Comparison of ENCODE assay signal across 20 cellular contexts in genomic region chr6:90428514-90428913, GRCh38.
DNase-seq lines count a peak whose midpoint lies in the region; ATAC-seq, FAIRE-seq and TF ChIP-seq lines count a peak whose summit lies in the region.
"Had no signal": no experiment of that assay in that cellular context is flagged by ENCODE, and none has a peak within 500 bp of the region (broad histone marks: within the 10 kb centered on the region; RNA-seq: fewer than 3 reads in every experiment).

No MANE protein-coding gene starts in this region.

- H3K4me2 ChIP-seq in PC-3 (ENCODE audit: low read length) = no peak overlapping the region
- H3K4me2 ChIP-seq in keratinocyte (ENCODE audit: control insufficient read depth, extremely low read depth, insufficient read depth, low read depth, low read length) = no peak overlapping the region
- H3K4me2 ChIP-seq: BLaER1, GM23338 had no signal

- DNase-seq in NCI-H2171 treated with DMSO at 0.1 percent for 48 hours (lab: John Stamatoyannopoulos, UW) (peak; percentile 38), NCI-H2171 (lab: John Stamatoyannopoulos, UW) (no peak), PC-3 (peak; percentile 35), bronchial epithelial cell (ENCODE audit: low read depth) (peak; percentile 89), keratinocyte (ENCODE audit: low read depth, low spot score) (peak; percentile 66), upper lobe of right lung (no peak), Right ventricle myocardium inferior (ENCODE audit: missing footprints) (no peak)
- DNase-seq: CD4-positive, alpha-beta memory T cell; DMS153; DMS79; GDM1; HCEC 1CT had no signal

- H3K4me1 ChIP-seq in PC-3 (ENCODE audit: insufficient read depth, low read length) (no peaks in the 10 kb centered on the region), keratinocyte (ENCODE audit: control insufficient read depth, extremely low read depth, insufficient read depth, low read length) (peaks cover 4% of the 10 kb centered on the region), upper lobe of right lung (no peaks in the 10 kb centered on the region)
- H3K4me1 ChIP-seq: BLaER1 had no signal

- H3K4me3 ChIP-seq in PC-3 (ENCODE audit: low read length) (no peak overlapping the region), bronchial epithelial cell (ENCODE audit: low read depth, low read length) (no peak overlapping the region), keratinocyte (ENCODE audit: control insufficient read depth in 2 of 3, extremely low read depth in 1 of 3, insufficient read depth in 2 of 3, low read depth in 1 of 3, low read length in 3 of 3) (no peak overlapping the region), upper lobe of right lung (no peak overlapping the region)
- H3K4me3 ChIP-seq: BLaER1, GM23338 had no signal

- no peaks in the 10 kb centered on the region for H3K36me3 ChIP-seq in PC-3 (ENCODE audit: low read depth, low read length)
- H3K36me3 ChIP-seq in bronchial epithelial cell (ENCODE audit: control insufficient read depth, insufficient read depth, low read length) = no peaks in the 10 kb centered on the region
- no peaks in the 10 kb centered on the region for H3K36me3 ChIP-seq in keratinocyte (ENCODE audit: control insufficient read depth in 2 of 2, extremely low read depth in 1 of 2, insufficient read depth in 2 of 2, low read length in 2 of 2)
- no peaks in the 10 kb centered on the region for H3K36me3 ChIP-seq in upper lobe of right lung
- H3K36me3 ChIP-seq: BLaER1 had no signal

- H3F3A ChIP-seq in PC-3 (ENCODE audit: low read length, unreplicated experiment) = no peaks in the 10 kb centered on the region

- dilution Hi-C loops in keratinocyte (cut with MboI; ENCODE audit: extremely low pct_ligation_motif_present, low sequenced_read_pairs) = no loop called here

- H3K9me2 ChIP-seq in PC-3 (replicated peaks; ENCODE audit: low read length) = no peaks in the 10 kb centered on the region

- H3K79me2 ChIP-seq in PC-3 (ENCODE audit: low read length) (no peaks in the 10 kb centered on the region), keratinocyte (ENCODE audit: control insufficient read depth, insufficient read depth, low read length) (no peaks in the 10 kb centered on the region)

- BruUV-seq in PC-3 (replicated peaks; lab: Mats Ljungman, UMichigan) = no TSS peak

- CTCF ChIA-PET in PC-3 (lab: Charles Lee) = no interaction called here

- H3K9ac ChIP-seq in PC-3 (ENCODE audit: low read length) = no peak overlapping the region
- no peak overlapping the region for H3K9ac ChIP-seq in keratinocyte (ENCODE audit: control insufficient read depth, extremely low read depth, insufficient read depth, low read length)
- H3K9ac ChIP-seq: BLaER1 had no signal

- H3K9me1 ChIP-seq in keratinocyte (ENCODE audit: control insufficient read depth, extremely low read depth, insufficient read depth, low read length) = no peaks in the 10 kb centered on the region

- ATAC-seq in PC-3 (no peak), upper lobe of right lung (no peak), HG03571 (IDR thresholded peaks at IDR 0.05; ENCODE audit: unreplicated experiment) (no peak), Right ventricle myocardium inferior (no peak)
- ATAC-seq: GM23338, HepG2 had no signal

- H3K27ac ChIP-seq in PC-3 (ENCODE audit: low read length) = no peak overlapping the region
- H3K27ac ChIP-seq in keratinocyte (ENCODE audit: control insufficient read depth, insufficient read depth, low read length) = no peak overlapping the region
- no peak overlapping the region for H3K27ac ChIP-seq in upper lobe of right lung
- H3K27ac ChIP-seq: 22Rv1, BLaER1 had no signal

- no peaks in the 10 kb centered on the region for H4K20me1 ChIP-seq in PC-3 (ENCODE audit: low read length)
- no peaks in the 10 kb centered on the region for H4K20me1 ChIP-seq in keratinocyte (ENCODE audit: control insufficient read depth, extremely low read depth, insufficient read depth, low read length)
- H4K20me1 ChIP-seq: BLaER1 had no signal

- FAIRE-seq in bronchial epithelial cell (lab: Jason Lieb, UNC) (no peak), keratinocyte (lab: Jason Lieb, UNC) (peak; percentile 87)
- FAIRE-seq: GM12892, GM18507, H54, HepG2 had no signal

- intact Hi-C loops in PC-3 (cut with micrococcal nuclease) = no loop called here
- intact Hi-C loops in upper lobe of right lung (cut with DNase I) = no loop called here
- intact Hi-C loops in Right ventricle myocardium inferior (cut with DNase I) = no loop called here

- no peak overlapping the region for H2AFZ ChIP-seq in PC-3 (ENCODE audit: low read length)
- H2AFZ ChIP-seq in keratinocyte (ENCODE audit: control insufficient read depth, low read length) = no peak overlapping the region
- H2AFZ ChIP-seq: GM23338 had no signal

- no peaks in the 10 kb centered on the region for H3K27me3 ChIP-seq in PC-3 (ENCODE audit: low read length)
- no peaks in the 10 kb centered on the region for H3K27me3 ChIP-seq in bronchial epithelial cell (ENCODE audit: control insufficient read depth, insufficient read depth, low read length)
- H3K27me3 ChIP-seq in keratinocyte (ENCODE audit: control insufficient read depth, extremely low read depth, insufficient read depth, low read length) = no peaks in the 10 kb centered on the region
- no peaks in the 10 kb centered on the region for H3K27me3 ChIP-seq in upper lobe of right lung
- H3K27me3 ChIP-seq: BLaER1 had no signal

- H3K9me3 ChIP-seq in PC-3 (ENCODE audit: low read length) = no peaks in the 10 kb centered on the region
- peaks cover 6% of the 10 kb centered on the region for H3K9me3 ChIP-seq in keratinocyte (ENCODE audit: control insufficient read depth, low read depth, low read length)
- peaks cover 10% of the 10 kb centered on the region for H3K9me3 ChIP-seq in upper lobe of right lung

- POLR2A ChIA-PET in PC-3 (lab: Charles Lee; ENCODE audit: unreplicated experiment) = no interaction called here

- no peak for TF ChIP-seq CTCF in PC-3 (conservative IDR thresholded peaks at IDR 0.05; ENCODE audit: low read depth, low read length)
- no peak for TF ChIP-seq CTCF in bronchial epithelial cell (IDR thresholded peaks at IDR 0.05; ENCODE audit: insufficient read depth, low read length, severe bottlenecking)
- TF ChIP-seq CTCF in keratinocyte (optimal IDR thresholded peaks at IDR 0.05 in 1 of 3, IDR thresholded peaks at IDR 0.05 in 1 of 3, conservative IDR thresholded peaks at IDR 0.05 in 1 of 3; ENCODE audit: extremely low read depth in 1 of 3, insufficient read depth in 2 of 3, low read length in 3 of 3) = no peak
- no peak for TF ChIP-seq CTCF in upper lobe of right lung (IDR thresholded peaks at IDR 0.05)

Comparison
In these comparisons a context has a peak if more than half of its experiments do, and no peak if none do; other contexts are left out.
1. DNase-seq: peak in NCI-H2171 treated with DMSO at 0.1 percent for 48 hours (single experiment), PC-3 (single experiment), bronchial epithelial cell (single experiment) and keratinocyte (single experiment); none in NCI-H2171 (single experiment), upper lobe of right lung (single experiment) and Right ventricle myocardium inferior (single experiment).